Comparison of ENCODE assay signal across 34 cellular contexts in the genomic region with DNA sequence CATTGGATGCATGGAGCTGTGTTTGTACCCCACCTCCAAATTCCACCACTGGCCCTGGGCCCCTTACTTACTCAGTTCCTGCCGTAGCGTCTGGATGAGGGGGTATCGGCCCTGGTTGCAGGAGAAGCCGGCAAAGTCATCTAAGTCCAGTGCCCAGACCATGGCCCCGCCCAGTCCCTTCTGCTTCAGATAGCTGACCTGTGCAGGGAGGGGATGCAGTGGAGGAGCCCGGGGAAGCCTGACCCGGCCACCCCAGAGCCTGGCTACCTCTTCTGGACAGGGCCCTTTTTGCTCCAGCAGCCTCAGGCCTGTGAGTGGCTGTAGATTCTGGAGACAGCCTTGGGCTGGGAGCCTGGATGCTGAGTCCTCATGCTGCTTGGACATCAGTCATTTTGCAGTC. TPM values are rescaled to one million over a fixed set of nuclear protein-coding genes. Genes with fewer than 3 reads are reported as not detected.
"Had no signal": no experiment of that assay in that cellular context is flagged by ENCODE, and none has a peak within 500 bp of the region (broad histone marks: within the 10 kb centered on the region; RNA-seq: fewer than 3 reads in every experiment).

No MANE protein-coding gene starts in this region.

- H3K36me3 Mint-ChIP-seq: naive thymus-derived CD4-positive, alpha-beta T cell; neural progenitor cell; stimulated activated effector memory CD8-positive, alpha-beta T cell treated with anti-CD3 and anti-CD28 coated beads, Interleukin-12 subunit alpha, Interleukin-12 subunit beta, amount 100 ng/mL, for 72 hours; type B pancreatic cell had no signal

- H3K27ac Mint-ChIP-seq: effector memory CD8-positive, alpha-beta T cell; nephron; neural progenitor cell; stimulated activated effector memory CD8-positive, alpha-beta T cell treated with anti-CD3 and anti-CD28 coated beads, Interleukin-12 subunit alpha, Interleukin-12 subunit beta, amount 100 ng/mL, for 72 hours; type B pancreatic cell had no signal

- H3K27me3 ChIP-seq: gastrocnemius medialis, hepatocyte, neural progenitor cell, ovary, thyroid gland had no signal

- H3K4me1 ChIP-seq: thyroid gland had no signal

- H3K27ac ChIP-seq: gastrocnemius medialis, hepatocyte, left lung, neural progenitor cell, ovary, psoas muscle, sigmoid colon, stomach, thyroid gland had no signal

- H3K4me2 ChIP-seq: hepatocyte, neural progenitor cell had no signal

- H3K4me3 Mint-ChIP-seq: effector memory CD8-positive, alpha-beta T cell; naive thymus-derived CD4-positive, alpha-beta T cell; nephron; neural progenitor cell; stimulated activated effector memory CD8-positive, alpha-beta T cell treated with anti-CD3 and anti-CD28 coated beads, Interleukin-12 subunit alpha, Interleukin-12 subunit beta, amount 100 ng/mL, for 72 hours; type B pancreatic cell had no signal

- H3K36me3 ChIP-seq: gastrocnemius medialis, left lung, neural progenitor cell, ovary, sigmoid colon, stomach, thyroid gland had no signal

- H2AFZ ChIP-seq: hepatocyte, neural progenitor cell had no signal

- DNase-seq: cerebellar nuclear complex; cortex of kidney; effector memory CD8-positive, alpha-beta T cell; foreskin fibroblast; gastrocnemius medialis; left cardiac atrium; mammary epithelial cell; naive thymus-derived CD4-positive, alpha-beta T cell; occipital lobe; ovary; psoas muscle; right cardiac atrium; sigmoid colon; stimulated activated CD4-positive, alpha-beta T cell treated with anti-CD3 and anti-CD28 coated beads, Interleukin-2, amount 100 ng/mL, for 24 hours; stimulated activated CD4-positive, alpha-beta T cell treated with anti-CD3 and anti-CD28 coated beads, Interleukin-4, amount 100 ng/mL, for 24 hours; stimulated activated naive CD4-positive, alpha-beta T cell treated with Interleukin-2 at 50 U/mL for 16 hours; stomach; thyroid gland had no signal

- H3K9ac ChIP-seq: neural progenitor cell had no signal

- H3K9me3 Mint-ChIP-seq: effector memory CD8-positive, alpha-beta T cell; naive thymus-derived CD4-positive, alpha-beta T cell; nephron; neural progenitor cell; stimulated activated effector memory CD8-positive, alpha-beta T cell treated with anti-CD3 and anti-CD28 coated beads, Interleukin-12 subunit alpha, Interleukin-12 subunit beta, amount 100 ng/mL, for 72 hours; type B pancreatic cell had no signal

- ATAC-seq: effector memory CD8-positive, alpha-beta T cell; left cardiac atrium; naive thymus-derived CD4-positive, alpha-beta T cell had no signal

- H3K4me3 ChIP-seq: gastrocnemius medialis, hepatocyte, left lung, neural progenitor cell, ovary, psoas muscle, sigmoid colon, stomach, thyroid gland had no signal

- H3K9me3 ChIP-seq: gastrocnemius medialis, left lung, ovary, psoas muscle, sigmoid colon, stomach, thyroid gland had no signal

- H3K79me2 ChIP-seq: hepatocyte had no signal

RNA-seq across cellular contexts. Expression of gene CHIT1, which starts 11.8 kb away (rescaled TPM):
- total RNA-seq: dermis microvascular lymphatic vessel endothelial cell, glomerular endothelial cell, kidney epithelial cell, occipital lobe, sigmoid colon had no signal
- polyA plus RNA-seq: mammary epithelial cell; naive thymus-derived CD4-positive, alpha-beta T cell; urinary bladder had no signal

RNA-seq across cellular contexts. Expression of gene CHI3L1, which starts 31.2 kb away (rescaled TPM):
- polyA plus RNA-seq: naive thymus-derived CD4-positive, alpha-beta T cell had no signal

RNA-seq across cellular contexts. Expression of gene MYBPH, which starts 42.0 kb away (rescaled TPM):
- total RNA-seq: dermis microvascular lymphatic vessel endothelial cell; glomerular endothelial cell; hepatocyte; kidney epithelial cell; left cardiac atrium; lower leg skin; mammary epithelial cell; mononuclear cell; naive thymus-derived CD4-positive, alpha-beta T cell; occipital lobe; renal cortical epithelial cell; right cardiac atrium; sigmoid colon; stomach; subcutaneous adipose tissue; temporal lobe had no signal
- polyA plus RNA-seq: esophagus; mammary epithelial cell; naive thymus-derived CD4-positive, alpha-beta T cell; sigmoid colon; urinary bladder had no signal
